1 cellular context compared by ENCODE assay signal in the genomic region with DNA sequence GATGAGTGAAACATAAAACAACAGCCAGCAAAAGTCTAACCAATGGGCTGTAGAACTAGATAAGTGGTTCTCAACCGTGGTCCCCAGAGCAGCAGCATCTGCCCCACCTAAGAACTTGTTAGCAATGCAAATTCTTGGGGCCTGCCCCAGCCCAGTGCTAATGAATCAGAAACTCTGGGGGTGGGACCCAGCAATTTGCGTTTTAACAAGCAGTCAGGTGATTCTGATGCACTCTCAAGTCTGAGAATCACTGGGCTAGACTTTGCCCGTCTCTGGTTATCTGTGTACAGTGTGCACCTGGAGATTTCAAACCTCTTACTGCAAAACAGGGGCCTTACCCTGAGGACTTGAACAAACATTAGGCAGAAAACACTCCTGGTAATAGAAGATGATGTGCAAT.
TF ChIP-seq lines count a peak whose summit lies in the region.

No MANE protein-coding gene starts in this region.

TF ChIP-seq in GM12878, 131 proteins besides CTCF, POLR2A, EP300 and RAD21 (continued from another document):
- TF ChIP-seq ZNF592 (IDR thresholded peaks at IDR 0.05) (no peak), NBN (IDR thresholded peaks at IDR 0.05) (0 out of 2 replicates have a peak, but pooled peaks have one; percentile 16), ZBTB11 (CRISPR knock-in tag; IDR thresholded peaks at IDR 0.05) (no peak), BHLHE40 (IDR thresholded peaks at IDR 0.05; ENCODE audit: borderline replicate concordance in 1 of 2, low read depth in 2 of 2, low read length in 1 of 2) (peak; percentile 42 to 77; a peak in 2 of 4 replicates), BMI1 (IDR thresholded peaks at IDR 0.05; ENCODE audit: borderline replicate concordance) (no peak), WRNIP1 (IDR thresholded peaks at IDR 0.05; ENCODE audit: borderline replicate concordance, low read depth, low read length) (no peak), POU2F2 (IDR thresholded peaks at IDR 0.05; ENCODE audit: borderline replicate concordance, low read depth, low read length) (peak; percentile 65; the same call in 1 of the 3 replicates), RAD51 (IDR thresholded peaks at IDR 0.05) (peak; percentile 77), CHD1 (IDR thresholded peaks at IDR 0.05; ENCODE audit: low read depth, low read length) (no peak), ZSCAN29 (IDR thresholded peaks at IDR 0.05) (no peak), BACH1 (IDR thresholded peaks at IDR 0.05; ENCODE audit: borderline replicate concordance) (no peak)
